Comparison of ENCODE assay signal across 8 cellular contexts in the genomic region with DNA sequence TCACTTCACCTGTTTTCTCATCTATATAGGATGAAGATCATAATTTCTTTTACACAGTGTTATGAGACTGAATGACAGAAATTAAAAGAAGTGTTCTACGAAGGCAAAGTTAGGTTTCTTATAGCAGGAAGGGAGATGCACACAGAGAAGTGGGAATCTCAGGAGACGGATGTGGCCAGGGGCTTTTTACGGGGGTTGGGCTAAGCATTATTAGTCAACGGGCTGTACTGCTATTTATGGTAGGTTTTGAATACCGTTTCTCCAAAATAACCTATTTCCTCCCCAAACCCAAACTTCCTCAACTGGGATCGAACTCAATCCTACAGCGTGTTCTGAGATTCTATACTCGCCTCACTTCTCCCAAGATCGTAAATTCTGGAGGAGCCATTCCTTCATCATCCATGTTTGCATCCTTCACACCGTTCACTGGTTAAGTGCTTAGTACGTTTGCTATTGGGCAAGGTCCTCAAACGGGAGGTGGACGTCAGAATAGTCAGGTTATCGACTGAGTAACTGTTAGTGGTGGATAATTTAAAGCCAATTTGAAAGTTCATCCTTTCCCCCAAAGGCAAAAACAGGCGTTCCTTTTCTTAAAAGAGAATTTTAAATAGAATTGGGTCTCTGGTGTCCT. TPM values are rescaled to one million over a fixed set of nuclear protein-coding genes. Genes with fewer than 3 reads are reported as not detected.
DNase-seq lines count a peak whose midpoint lies in the region; ATAC-seq and TF ChIP-seq lines count a peak whose summit lies in the region.

No MANE protein-coding gene starts in this region.

- H3K9me2 ChIP-seq in Karpas-422 (replicated peaks; ENCODE audit: insufficient read depth, low read length): no peaks in the 10 kb centered on the region

- DNase-seq in CD14-positive monocyte (ENCODE audit: low spot score): peak; percentile 47
- peak; percentile 64 for DNase-seq in Karpas-422
- DNase-seq in body of pancreas: peak in 1 of 4 donors; percentile 22
- no peak for DNase-seq in lower lobe of right lung
- DNase-seq in vagina (ENCODE audit: extremely low spot score in 2 of 2): no peak
- no peak for DNase-seq in cortex of kidney (lab: John Stamatoyannopoulos, UW)
- DNase-seq in HPDE6-E6E7 (ENCODE audit: extremely low spot score): no peak

- peak overlapping the region; percentile 60 to 92 (median 88) for H3K27ac Mint-ChIP-seq in CD14-positive monocyte

- no peaks in the 10 kb centered on the region for H3K9me3 Mint-ChIP-seq in CD14-positive monocyte

- H3K4me1 ChIP-seq in Karpas-422 (ENCODE audit: low read length) (peaks cover 48% of the 10 kb centered on the region), body of pancreas (peaks cover 33% of the 10 kb centered on the region), lower lobe of right lung (peaks cover 37% of the 10 kb centered on the region), vagina (peaks cover 32% of the 10 kb centered on the region)

- WGBS in body of pancreas, 2 donors: 41 to 53% methylated on average over 15 of the region's 15 CpGs

- H3K36me3 Mint-ChIP-seq in CD14-positive monocyte: peaks cover 31 to 36% of the 10 kb centered on the region in 2 donors

- no peaks in the 10 kb centered on the region for H4K20me1 ChIP-seq in Karpas-422 (ENCODE audit: insufficient read depth, low read depth, low read length)

- H3K27ac ChIP-seq in Karpas-422 (ENCODE audit: low read length): peak overlapping the region; percentile 94
- peak overlapping the region in 3 of 4 donors; percentile 97 to 100 (median 99) for H3K27ac ChIP-seq in body of pancreas
- H3K27ac ChIP-seq in lower lobe of right lung: peak overlapping the region; percentile 98
- peak overlapping the region; percentile 92 for H3K27ac ChIP-seq in vagina

- ATAC-seq in body of pancreas (no peak), lower lobe of right lung (peak in 1 of 2 donors; percentile 22), HG03521 (IDR thresholded peaks at IDR 0.05; ENCODE audit: unreplicated experiment) (no peak)

- peaks cover 34% of the 10 kb centered on the region for H3K79me2 ChIP-seq in Karpas-422 (ENCODE audit: low read length)

- H3K36me3 ChIP-seq in Karpas-422 (ENCODE audit: insufficient read depth, low read length) (peaks cover 31% of the 10 kb centered on the region), body of pancreas (replicated peaks in 1 of 2; ENCODE audit: insufficient read depth in 1 of 2, low read depth in 2 of 2) (no peaks in the 10 kb centered on the region), lower lobe of right lung (peaks cover 24% of the 10 kb centered on the region), vagina (peaks cover 0 to 6% of the 10 kb centered on the region in 2 donors)

- peak overlapping the region; percentile 93 for H3K4me2 ChIP-seq in Karpas-422 (ENCODE audit: low read depth, low read length, poor library complexity, severe bottlenecking)

- no peaks in the 10 kb centered on the region for H3K9me3 ChIP-seq in Karpas-422 (ENCODE audit: low read length)
- H3K9me3 ChIP-seq in body of pancreas: no peaks in the 10 kb centered on the region
- no peaks in the 10 kb centered on the region for H3K9me3 ChIP-seq in lower lobe of right lung
- no peaks in the 10 kb centered on the region for H3K9me3 ChIP-seq in vagina

- intact Hi-C loops in CD14-positive monocyte (cut with micrococcal nuclease) (loop anchor here (5.0 to 10.0 kb wide), 9 partner anchors 58 to 922 kb away; partner anchors contain the start of gene SPRYD7 (in 1 of the 2)), body of pancreas (cut with DNase I) (no loop called here), lower lobe of right lung (cut with DNase I) (no loop called here), vagina (cut with DNase I) (loop anchor here (2.0 kb wide), 1 partner anchor 129 kb away; no protein-coding TSS in a partner anchor)

- peak overlapping the region; percentile 81 for H3K4me3 ChIP-seq in Karpas-422 (ENCODE audit: low read length)
- peak overlapping the region; percentile 76 to 96 for H3K4me3 ChIP-seq in body of pancreas
- peak overlapping the region; percentile 80 for H3K4me3 ChIP-seq in lower lobe of right lung
- H3K4me3 ChIP-seq in vagina: peak overlapping the region; percentile 65 to 69

- no peaks in the 10 kb centered on the region for H3K27me3 Mint-ChIP-seq in CD14-positive monocyte (ENCODE audit: low read depth in 3 of 3)

- TF ChIP-seq CTCF in CD14-positive monocyte (IDR thresholded peaks at IDR 0.05) (no peak), body of pancreas (IDR thresholded peaks at IDR 0.05) (no peak), lower lobe of right lung (IDR thresholded peaks at IDR 0.05) (no peak), vagina (IDR thresholded peaks at IDR 0.05) (no peak)

- peak overlapping the region; percentile 92 for H3K9ac ChIP-seq in Karpas-422 (ENCODE audit: low read length)

- peaks cover 35% of the 10 kb centered on the region for H3K4me1 Mint-ChIP-seq in CD14-positive monocyte

- TF ChIP-seq POLR2A in body of pancreas (IDR thresholded peaks at IDR 0.05): no peak
- no peak for TF ChIP-seq POLR2A in vagina (IDR thresholded peaks at IDR 0.05)

- no peaks in the 10 kb centered on the region for H3K27me3 ChIP-seq in Karpas-422 (ENCODE audit: low read length)
- H3K27me3 ChIP-seq in body of pancreas: no peaks in the 10 kb centered on the region
- H3K27me3 ChIP-seq in lower lobe of right lung (ENCODE audit: low read depth): no peaks in the 10 kb centered on the region
- no peaks in the 10 kb centered on the region for H3K27me3 ChIP-seq in vagina

- H3K4me3 Mint-ChIP-seq in CD14-positive monocyte: peak overlapping the region; percentile 81 to 86

- H2AFZ ChIP-seq in Karpas-422 (ENCODE audit: low read length): peak overlapping the region; percentile 74; the same call in 1 of the 2 replicates

RNA-seq across cellular contexts. Expression of gene TRIM13, which starts 1.2 kb away (rescaled TPM):
- polyA plus RNA-seq in CD14-positive monocyte: 1 to 10 TPM; 5.8 to 6.1 TPM
- 17.5 and 18.2 TPM in 2 replicates for total RNA-seq in Karpas-422 (2014; rRNA removed; shearing (Covaris generic); ENCODE audit: low replicate concordance)
- total RNA-seq in body of pancreas (10 to 100 TPM in 1 of 2 donors, 1 to 10 TPM in 1; 4.6 to 11.2 TPM), lower lobe of right lung (31.1 TPM), vagina (12.3 TPM)

RNA-seq across cellular contexts. Expression of gene KCNRG, which starts 19.6 kb away (rescaled TPM):
- polyA plus RNA-seq in CD14-positive monocyte: under 1 TPM in 1 of 2 donors, not detected in 1; 0.15 TPM
- total RNA-seq in Karpas-422 (2014; rRNA removed; shearing (Covaris generic); ENCODE audit: low replicate concordance): 3.4 and 4.5 TPM in 2 replicates
- total RNA-seq in body of pancreas: under 1 TPM in 1 of 2 donors, not detected in 1; 0.78 TPM
- total RNA-seq in lower lobe of right lung: 2.7 TPM
- total RNA-seq in vagina: not detected

RNA-seq across cellular contexts. Expression of gene SPRYD7, which starts 59.5 kb away (rescaled TPM):
- 1 to 10 TPM; 1.2 to 2.3 TPM for polyA plus RNA-seq in CD14-positive monocyte
- total RNA-seq in Karpas-422 (2014; rRNA removed; shearing (Covaris generic); ENCODE audit: low replicate concordance): 7.0 and 14.1 TPM in 2 replicates
- 1 to 10 TPM; 4.9 to 5.9 TPM for total RNA-seq in body of pancreas
- total RNA-seq in lower lobe of right lung: 11.4 TPM
- 5.4 TPM for total RNA-seq in vagina

Comparison
In these comparisons a context has a peak if more than half of its experiments do, and no peak if none do; other contexts are left out.
1. DNase-seq: peak in CD14-positive monocyte (single experiment) and Karpas-422 (single experiment); none in lower lobe of right lung (single experiment), vagina (0 of 2), cortex of kidney (single experiment) and HPDE6-E6E7 (single experiment).
2. intact Hi-C loops: an anchor here in CD14-positive monocyte (5.0 to 10.0 kb wide) and vagina (2.0 kb wide); none called in body of pancreas and lower lobe of right lung.
3. Peak in every context shown above with its lines, with median percentiles within 50 percentile points of each other: H3K27ac ChIP-seq and H3K4me3 ChIP-seq.